ENCODE assay signal across 11 cellular contexts in genomic region chr16:48246066-48246465, GRCh38. TPM values are rescaled to one million over a fixed set of nuclear protein-coding genes. Genes with fewer than 3 reads are reported as not detected.
A peak's percentile ranks its signal among the peaks of the same experiment; 100 is the strongest.
DNase-seq lines count a peak whose midpoint lies in the region; ATAC-seq and TF ChIP-seq lines count a peak whose summit lies in the region.
"Had no signal": no experiment of that assay in that cellular context is flagged by ENCODE, and none has a peak within 500 bp of the region (broad histone marks: within the 10 kb centered on the region; RNA-seq: fewer than 3 reads in every experiment).

No MANE protein-coding gene starts in this region.

- H3K27me3 Mint-ChIP-seq in T-cell, result no peaks in the 10 kb centered on the region

- H3K9ac ChIP-seq in SK-N-SH, result no peak overlapping the region
- H3K9ac ChIP-seq in smooth muscle cell (ENCODE audit: low read depth), result peak overlapping the region; percentile 5

- no peak for TF ChIP-seq CTCF in SK-N-SH (IDR thresholded peaks at IDR 0.05)
- no peak for TF ChIP-seq CTCF in smooth muscle cell (IDR thresholded peaks at IDR 0.05; ENCODE audit: borderline replicate concordance, insufficient read depth, poor library complexity, severe bottlenecking)

- no peak for TF ChIP-seq RAD21 in SK-N-SH (IDR thresholded peaks at IDR 0.05; ENCODE audit: low read length)

- H3K4me1 ChIP-seq in SK-N-SH (ENCODE audit: control insufficient read depth in 1 of 2, insufficient read depth in 2 of 2, low read depth in 1 of 2, low read length in 1 of 2) (peaks cover 6 to 10% of the 10 kb centered on the region in 2 experiments; a peak in 3 of 4 replicates), smooth muscle cell (ENCODE audit: low read depth) (peaks cover 13% of the 10 kb centered on the region)

- no peaks in the 10 kb centered on the region for H3K36me3 ChIP-seq in SK-N-SH (replicated peaks in 1 of 2; ENCODE audit: control insufficient read depth in 1 of 2, insufficient read depth in 2 of 2, low read length in 1 of 2)
- no peaks in the 10 kb centered on the region for H3K36me3 ChIP-seq in smooth muscle cell (ENCODE audit: low read depth)

- WGBS in SK-N-SH (ENCODE audit: low lambda C conversion rate), result 78% methylated on average over 2 of the region's 2 CpGs
- WGBS in smooth muscle cell (ENCODE audit: low lambda C conversion rate), result 90% methylated on average over 2 of the region's 2 CpGs

- H4K20me1 ChIP-seq in SK-N-SH (ENCODE audit: insufficient read depth) (peaks cover 22% of the 10 kb centered on the region; the same call in 1 of the 2 replicates), smooth muscle cell (ENCODE audit: low read depth) (peaks cover 64% of the 10 kb centered on the region)

- H3K4me2 ChIP-seq in SK-N-SH, result peak overlapping the region; percentile 87
- peak overlapping the region; percentile 95 for H3K4me2 ChIP-seq in smooth muscle cell

- H3K4me3 ChIP-seq in SK-N-SH (ENCODE audit: low read depth in 2 of 2, low read length in 1 of 2), result no peak overlapping the region; a peak in 1 of 4 replicates
- H3K4me3 ChIP-seq in smooth muscle cell, result peak overlapping the region; percentile 78

- no peaks in the 10 kb centered on the region for H3K36me3 Mint-ChIP-seq in T-cell

- peaks cover 40 to 60% (median 59%) of the 10 kb centered on the region in 3 donors for H3K4me1 Mint-ChIP-seq in T-cell

- TF ChIP-seq EP300 in SK-N-SH (IDR thresholded peaks at IDR 0.05; ENCODE audit: borderline replicate concordance in 1 of 2, low read depth in 1 of 2, low read length in 1 of 2), result no peak

- no peaks in the 10 kb centered on the region for H3F3A ChIP-seq in SK-N-SH (replicated peaks; ENCODE audit: insufficient read depth)
- H3F3A ChIP-seq in smooth muscle cell (ENCODE audit: low read depth), result no peaks in the 10 kb centered on the region

- no peak overlapping the region for H3K27ac Mint-ChIP-seq in T-cell

- peak overlapping the region; percentile 38 to 95 (median 92) for H3K4me3 Mint-ChIP-seq in T-cell

- no peak overlapping the region for H2AFZ ChIP-seq in SK-N-SH (ENCODE audit: low read depth)
- no peak overlapping the region for H2AFZ ChIP-seq in smooth muscle cell (ENCODE audit: low read depth)

- no peak for ATAC-seq in SK-N-SH treated with all-trans-retinoic acid at 6 μM for 48 hours
- ATAC-seq in T-cell (replicated peaks in 1 of 4), result no peak
- ATAC-seq in HG02798 (IDR thresholded peaks at IDR 0.05; ENCODE audit: poor library complexity, unreplicated experiment), result no peak

- DNase-seq in SK-N-SH, result no peak
- no peak for DNase-seq in T-cell
- DNase-seq in fibroblast of peridontal ligament (ENCODE audit: extremely low read depth), result peak; percentile 72
- no peak for DNase-seq in smooth muscle cell (lab: John Stamatoyannopoulos, UW; ENCODE audit: unreplicated experiment)
- DNase-seq in activated effector memory CD4-positive, alpha-beta T cell treated with Interleukin-2 at 50 U/mL for 16 hours, result no peak
- no peak for DNase-seq in NCI-H69 (lab: John Stamatoyannopoulos, UW)
- DNase-seq: activated CD4-positive, alpha-beta T cell treated with anti-CD3 and anti-CD28 coated beads for 1 hour; stimulated activated CD4-positive, alpha-beta T cell treated with anti-CD3 and anti-CD28 coated beads, Interleukin-2, amount 100 ng/mL, for 24 hours had no signal

- H3K79me2 ChIP-seq in SK-N-SH (ENCODE audit: insufficient read depth), result peaks cover 70% of the 10 kb centered on the region
- H3K79me2 ChIP-seq in smooth muscle cell (ENCODE audit: low read depth), result peaks cover 68% of the 10 kb centered on the region

- no peaks in the 10 kb centered on the region for H3K9me2 ChIP-seq in SK-N-SH

- CTCF ChIA-PET in SK-N-SH (lab: Yijun Ruan, JAX) (interaction anchor here (1.7 kb wide), 1 partner anchor 377 kb away, joined by 5 read pairs; no protein-coding TSS in a partner anchor), T-cell (lab: Charles Lee) (interaction anchor here in 1 of 2 donors (0.5 kb wide), 1 partner anchor 108 kb away, joined by 9 read pairs; no protein-coding TSS in a partner anchor)

- H3K27me3 ChIP-seq in SK-N-SH (ENCODE audit: insufficient read depth) (no peaks in the 10 kb centered on the region), smooth muscle cell (ENCODE audit: low read depth) (no peaks in the 10 kb centered on the region)

- H3K27ac ChIP-seq in SK-N-SH (ENCODE audit: low read depth in 2 of 2, low read length in 1 of 2) (no peak overlapping the region), smooth muscle cell (ENCODE audit: low read depth) (no peak overlapping the region)

- H3K9me3 ChIP-seq in SK-N-SH (no peaks in the 10 kb centered on the region), smooth muscle cell (replicated peaks; ENCODE audit: low read depth) (no peaks in the 10 kb centered on the region)

- no peaks in the 10 kb centered on the region for H3K9me3 Mint-ChIP-seq in T-cell

- POLR2A ChIA-PET in SK-N-SH (lab: Yijun Ruan, JAX), result no interaction called here
- POLR2A ChIA-PET in T-cell (lab: Charles Lee), result no interaction called here

TF ChIP-seq in SK-N-SH, 30 proteins besides CTCF, POLR2A, EP300 and RAD21 (continues in another document):
- TF ChIP-seq YY1 (IDR thresholded peaks at IDR 0.05; ENCODE audit: low read depth) (no peak), FOSL2 (IDR thresholded peaks at IDR 0.05; ENCODE audit: borderline replicate concordance, low read depth) (no peak), USF2 (IDR thresholded peaks at IDR 0.05; ENCODE audit: borderline replicate concordance, low read depth, low read length) (no peak), FOXJ3 (CRISPR knock-in tag; IDR thresholded peaks at IDR 0.05) (no peak), RXRA (IDR thresholded peaks at IDR 0.05; ENCODE audit: borderline replicate concordance, low read depth) (no peak), ELF1 (IDR thresholded peaks at IDR 0.05) (no peak), RFX5 (IDR thresholded peaks at IDR 0.05; ENCODE audit: low read length) (no peak), POLR2AphosphoS5 (IDR thresholded peaks at IDR 0.05; ENCODE audit: low read depth, low read length) (no peak)
- TF ChIP-seq, protein P1, sequence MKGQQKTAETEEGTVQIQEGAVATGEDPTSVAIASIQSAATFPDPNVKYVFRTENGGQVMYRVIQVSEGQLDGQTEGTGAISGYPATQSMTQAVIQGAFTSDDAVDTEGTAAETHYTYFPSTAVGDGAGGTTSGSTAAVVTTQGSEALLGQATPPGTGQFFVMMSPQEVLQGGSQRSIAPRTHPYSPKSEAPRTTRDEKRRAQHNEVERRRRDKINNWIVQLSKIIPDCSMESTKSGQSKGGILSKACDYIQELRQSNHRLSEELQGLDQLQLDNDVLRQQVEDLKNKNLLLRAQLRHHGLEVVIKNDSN (IDR thresholded peaks at IDR 0.05; ENCODE audit: borderline replicate concordance, low read depth), result no peak

TF ChIP-seq in SK-N-SH treated with all-trans-retinoic acid at 6 μM for 48 hours, 23 proteins besides CTCF, POLR2A, EP300 and RAD21 (continues in another document):
- no peak for TF ChIP-seq ISL1 (CRISPR knock-in tag; IDR thresholded peaks at IDR 0.05)
- no peak for TF ChIP-seq PPARA (CRISPR knock-in tag; IDR thresholded peaks at IDR 0.05; ENCODE audit: borderline replicate concordance)
- no peak for TF ChIP-seq ZC3H10 (CRISPR knock-in tag; IDR thresholded peaks at IDR 0.05)
- no peak for TF ChIP-seq BACH2 (CRISPR knock-in tag; IDR thresholded peaks at IDR 0.05; ENCODE audit: borderline replicate concordance)
- TF ChIP-seq ZNF8 (CRISPR knock-in tag; IDR thresholded peaks at IDR 0.05), result no peak
- TF ChIP-seq CREB5 (CRISPR knock-in tag; IDR thresholded peaks at IDR 0.05; ENCODE audit: low read depth), result no peak
- TF ChIP-seq, protein P2, sequence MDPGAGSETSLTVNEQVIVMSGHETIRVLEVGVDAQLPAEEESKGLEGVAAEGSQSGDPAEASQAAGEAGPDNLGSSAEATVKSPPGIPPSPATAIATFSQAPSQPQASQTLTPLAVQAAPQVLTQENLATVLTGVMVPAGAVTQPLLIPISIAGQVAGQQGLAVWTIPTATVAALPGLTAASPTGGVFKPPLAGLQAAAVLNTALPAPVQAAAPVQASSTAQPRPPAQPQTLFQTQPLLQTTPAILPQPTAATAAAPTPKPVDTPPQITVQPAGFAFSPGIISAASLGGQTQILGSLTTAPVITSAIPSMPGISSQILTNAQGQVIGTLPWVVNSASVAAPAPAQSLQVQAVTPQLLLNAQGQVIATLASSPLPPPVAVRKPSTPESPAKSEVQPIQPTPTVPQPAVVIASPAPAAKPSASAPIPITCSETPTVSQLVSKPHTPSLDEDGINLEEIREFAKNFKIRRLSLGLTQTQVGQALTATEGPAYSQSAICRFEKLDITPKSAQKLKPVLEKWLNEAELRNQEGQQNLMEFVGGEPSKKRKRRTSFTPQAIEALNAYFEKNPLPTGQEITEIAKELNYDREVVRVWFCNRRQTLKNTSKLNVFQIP (CRISPR knock-in tag; IDR thresholded peaks at IDR 0.05; ENCODE audit: borderline replicate concordance, low read depth), result no peak
- no peak for TF ChIP-seq OSR1 (CRISPR knock-in tag; IDR thresholded peaks at IDR 0.05)
- TF ChIP-seq SNAI2 (CRISPR knock-in tag; IDR thresholded peaks at IDR 0.05), result no peak

RNA-seq across cellular contexts. Expression of gene ABCC11, which starts 1.3 kb away (rescaled TPM):
- polyA plus RNA-seq in SK-N-SH (2012; rRNA removed), result 0.07 and 0.16 TPM in 2 replicates
- 0.05 and 0.14 TPM in 2 replicates for polyA plus RNA-seq in SK-N-SH (2012; cell fraction: cytosol; rRNA removed)
- 0.08 and 0.11 TPM in 2 replicates for polyA plus RNA-seq in SK-N-SH (2012; cell fraction: nucleus; rRNA removed)
- under 1 TPM in 3 of 5 donors, not detected in 2; 0.07 to 0.29 (median 0.25) TPM for total RNA-seq in T-cell
- total RNA-seq in smooth muscle cell, result 0.09 TPM in 1 of 2 replicates, not detected in the other
- not detected in 2 replicates for polyA plus RNA-seq in smooth muscle cell
- total RNA-seq: kidney epithelial cell had no signal

RNA-seq across cellular contexts. Expression of gene LONP2, which starts 2.0 kb away (rescaled TPM):
- polyA plus RNA-seq in SK-N-SH (2012; rRNA removed), result 22.4 and 34.8 TPM in 2 replicates
- 16.7 and 20.3 TPM in 2 replicates for polyA plus RNA-seq in SK-N-SH (2012; cell fraction: cytosol; rRNA removed)
- polyA plus RNA-seq in SK-N-SH (2012; cell fraction: nucleus; rRNA removed), result 55.9 and 88.0 TPM in 2 replicates
- 10 to 100 TPM; 69.9 to 92.9 (median 84.7) TPM for total RNA-seq in T-cell
- total RNA-seq in smooth muscle cell, result 37.4 and 47.4 TPM in 2 replicates
- 26.0 and 30.4 TPM in 2 replicates for polyA plus RNA-seq in smooth muscle cell
